29 cellular contexts compared by ENCODE assay signal in genomic region chr10:59870152-59870551, GRCh38. TPM values are rescaled to one million over a fixed set of nuclear protein-coding genes. Genes with fewer than 3 reads are reported as not detected.
DNase-seq lines count a peak whose midpoint lies in the region; ATAC-seq, FAIRE-seq and TF ChIP-seq lines count a peak whose summit lies in the region.
"Had no signal": no experiment of that assay in that cellular context is flagged by ENCODE, and none has a peak within 500 bp of the region (broad histone marks: within the 10 kb centered on the region; RNA-seq: fewer than 3 reads in every experiment).

No MANE protein-coding gene starts in this region.

- H3K4me2 ChIP-seq in K562 (ENCODE audit: insufficient read depth, low read length), result no peak overlapping the region
- H3K4me2 ChIP-seq: KMS-11 had no signal

- no peak for TF ChIP-seq CTCF in K562 (IDR thresholded peaks at IDR 0.05 in 2 of 3, conservative IDR thresholded peaks at IDR 0.05 in 1 of 3; ENCODE audit: insufficient read depth in 2 of 3, low read depth in 1 of 3, low read length in 3 of 3)

- no peaks in the 10 kb centered on the region for H3K36me3 ChIP-seq in K562 (ENCODE audit: control insufficient read depth, insufficient read depth, low read length)
- H3K36me3 ChIP-seq in stomach smooth muscle (ENCODE audit: control insufficient read depth in 2 of 2, insufficient read depth in 2 of 2, low read length in 2 of 2), result no peaks in the 10 kb centered on the region
- H3K36me3 ChIP-seq: lower lobe of right lung, ovary, tibial nerve had no signal

- H3K4me3 Mint-ChIP-seq in activated CD4-positive, alpha-beta T cell treated with anti-CD3 and anti-CD28 coated beads for 36 hours, result no peak overlapping the region
- H3K4me3 Mint-ChIP-seq: nephron progenitor cell had no signal

- POLR2A ChIA-PET in activated CD4-positive, alpha-beta T cell treated with anti-CD3 and anti-CD28 coated beads for 36 hours (lab: Charles Lee), result interaction anchor here (0.7 to 1.1 kb wide), 2 partner anchors 35 to 36 kb away, joined by 3 read pairs; partner anchors contain the start of gene CCDC6
- POLR2A ChIA-PET in K562 (lab: Yijun Ruan, JAX), result interaction anchor here (0.6 to 1.0 kb wide), 2 partner anchors 18 to 982 kb away, joined by 3 read pairs; no protein-coding TSS in a partner anchor

- in situ Hi-C loops in K562 (cut with MboI), result no loop called here

- CTCF ChIA-PET in activated CD4-positive, alpha-beta T cell treated with anti-CD3 and anti-CD28 coated beads for 36 hours (lab: Charles Lee), result interaction anchor here (0.6 to 2.0 kb wide), 4 partner anchors 9 to 54 kb away, joined by 3 to 6 read pairs (median 4); partner anchors contain the start of gene CCDC6
- CTCF ChIA-PET in K562 (lab: Yijun Ruan, JAX; ENCODE audit: low intra/inter-chr PET ratio), result no interaction called here

- WGBS in K562 (ENCODE audit: insufficient coverage, low coverage, missing lambda C conversion rate), result 79% methylated on average over 4 of the region's 4 CpGs

- peaks cover 6% of the 10 kb centered on the region for H3K9me1 ChIP-seq in K562 (ENCODE audit: control insufficient read depth, insufficient read depth, low read length)

- H3K9me3 ChIP-seq in K562 (replicated peaks; ENCODE audit: control insufficient read depth, insufficient read depth, low read depth, low read length) (no peaks in the 10 kb centered on the region), stomach smooth muscle (ENCODE audit: control insufficient read depth in 2 of 2, low read length in 2 of 2) (no peaks in the 10 kb centered on the region)
- H3K9me3 ChIP-seq: lower lobe of right lung, mucosa of descending colon, ovary, tibial nerve had no signal

- FAIRE-seq in K562 (lab: Jason Lieb, UNC), result no peak
- FAIRE-seq: TTC549 had no signal

- no peak overlapping the region for H3K9ac ChIP-seq in K562 (ENCODE audit: insufficient read depth in 1 of 2, low read depth in 2 of 2, low read length in 2 of 2)
- H3K9ac ChIP-seq in stomach smooth muscle (ENCODE audit: low read length in 2 of 2), result no peak overlapping the region
- H3K9ac ChIP-seq: KMS-11 had no signal

- intact Hi-C loops in activated CD4-positive, alpha-beta T cell treated with anti-CD3 and anti-CD28 coated beads for 36 hours (cut with DNase I, micrococcal nuclease), result loop anchor here in 1 of 2 experiments (10.0 kb wide), 1 partner anchor 705 kb away; no protein-coding TSS in a partner anchor
- intact Hi-C loops in K562 (cut with micrococcal nuclease) (no loop called here), posterior vena cava (cut with DNase I) (no loop called here)

- H3K4me1 Mint-ChIP-seq in activated CD4-positive, alpha-beta T cell treated with anti-CD3 and anti-CD28 coated beads for 36 hours, result peaks cover 80% of the 10 kb centered on the region

- no peak for TF ChIP-seq EP300 in K562 (IDR thresholded peaks at IDR 0.05; ENCODE audit: low read length)

- peak; percentile 77 for ATAC-seq in activated CD4-positive, alpha-beta T cell treated with anti-CD3 and anti-CD28 coated beads for 36 hours
- peak; percentile 34 for ATAC-seq in K562
- ATAC-seq in GM21360 (IDR thresholded peaks at IDR 0.05; ENCODE audit: unreplicated experiment), result no peak
- ATAC-seq: lower lobe of right lung, mucosa of descending colon, Panc1, right cardiac atrium had no signal

- H4K20me1 ChIP-seq in K562 (replicated peaks; ENCODE audit: control insufficient read depth, insufficient read depth, low read length), result peaks cover 23% of the 10 kb centered on the region

- no TSS peak for BruUV-seq in K562 (replicated peaks; lab: Mats Ljungman, UMichigan)

- H3K79me2 ChIP-seq in K562 (ENCODE audit: control insufficient read depth, insufficient read depth, low read length), result peaks cover 91% of the 10 kb centered on the region

- H3K27ac ChIP-seq in K562 (ENCODE audit: extremely low read depth, low read depth, low read length), result no peak overlapping the region
- peak overlapping the region; percentile 31 for H3K27ac ChIP-seq in stomach smooth muscle (ENCODE audit: low read length)
- H3K27ac ChIP-seq: KMS-11, lower lobe of right lung, ovary, tibial nerve had no signal

- peak overlapping the region; percentile 62 for H3K27ac Mint-ChIP-seq in activated CD4-positive, alpha-beta T cell treated with anti-CD3 and anti-CD28 coated beads for 36 hours
- H3K27ac Mint-ChIP-seq: nephron progenitor cell had no signal

- H3K4me1 ChIP-seq in K562 (replicated peaks in 1 of 2; ENCODE audit: control insufficient read depth in 2 of 2, insufficient read depth in 2 of 2, low read length in 2 of 2), result peaks cover 3 to 54% of the 10 kb centered on the region in 2 experiments; a peak in 4 of 5 replicates
- H3K4me1 ChIP-seq in stomach smooth muscle (ENCODE audit: control insufficient read depth, insufficient read depth, low read length), result peaks cover 32% of the 10 kb centered on the region

- H3K9me3 Mint-ChIP-seq in activated CD4-positive, alpha-beta T cell treated with anti-CD3 and anti-CD28 coated beads for 36 hours (ENCODE audit: low read depth), result no peaks in the 10 kb centered on the region
- H3K9me3 Mint-ChIP-seq: nephron progenitor cell had no signal

- no peak for TF ChIP-seq RAD21 in K562 (CRISPR knock-in tag; conservative IDR thresholded peaks at IDR 0.05 in 1 of 2, IDR thresholded peaks at IDR 0.05 in 1 of 2)

- H3K27me3 ChIP-seq in K562 (ENCODE audit: control insufficient read depth in 2 of 2, insufficient read depth in 2 of 2, low read length in 2 of 2) (no peaks in the 10 kb centered on the region), stomach smooth muscle (ENCODE audit: control insufficient read depth in 1 of 2, insufficient read depth in 2 of 2, low read length in 2 of 2) (no peaks in the 10 kb centered on the region)
- H3K27me3 ChIP-seq: ovary, tibial nerve had no signal

- no peak overlapping the region for H2AFZ ChIP-seq in K562 (ENCODE audit: low read depth, low read length)

- peaks cover 14% of the 10 kb centered on the region for H3K36me3 Mint-ChIP-seq in activated CD4-positive, alpha-beta T cell treated with anti-CD3 and anti-CD28 coated beads for 36 hours (ENCODE audit: low read depth)

- no peak for TF ChIP-seq POLR2A in K562 (conservative IDR thresholded peaks at IDR 0.05)

- no peaks in the 10 kb centered on the region for H3K27me3 Mint-ChIP-seq in activated CD4-positive, alpha-beta T cell treated with anti-CD3 and anti-CD28 coated beads for 36 hours

- peak; percentile 24 for DNase-seq in activated CD4-positive, alpha-beta T cell treated with anti-CD3 and anti-CD28 coated beads for 36 hours
- DNase-seq in activated CD4-positive, alpha-beta T cell treated with anti-CD3 and anti-CD28 coated beads, Interleukin-2, amount 50 U/mL, for 1 hour, result no peak
- DNase-seq in NCI-H2171 (lab: John Stamatoyannopoulos, UW), result peak; percentile 35
- no peak for DNase-seq in K562 (ENCODE audit: extremely low read depth in 1 of 4, low spot score in 3 of 4)
- DNase-seq in posterior vena cava (ENCODE audit: low spot score), result no peak
- no peak for DNase-seq in CD1c-positive myeloid dendritic cell (ENCODE audit: extremely low spot score)
- DNase-seq: activated CD8-positive, alpha-beta memory T cell treated with anti-CD3 and anti-CD28 coated beads, Interleukin-2, amount 50 U/mL, for 48 hours; dermis blood vessel endothelial cell; DMS79; GF-D8; GOT3; kidney glomerular epithelial cell; lower lobe of right lung; mucosa of descending colon; NCI-H1436 treated with DMSO at 0.1 percent for 48 hours; NCI-H526 treated with DMSO at 0.1 percent for 48 hours; nephron progenitor cell; ovary; right cardiac atrium; SHP77 treated with DMSO at 0.1 percent for 48 hours; stimulated activated CD4-positive, alpha-beta T cell treated with anti-CD3 and anti-CD28 coated beads, Interleukin-4, amount 100 ng/mL, for 24 hours; stimulated activated naive CD4-positive, alpha-beta T cell treated with Interleukin-2 at 50 U/mL for 16 hours; SW 1271 had no signal

- H3K4me3 ChIP-seq in K562 (no peak overlapping the region), stomach smooth muscle (ENCODE audit: low read length in 2 of 2) (no peak overlapping the region)
- H3K4me3 ChIP-seq: lower lobe of right lung, mucosa of descending colon, ovary, tibial nerve had no signal

TF ChIP-seq in K562, 482 proteins besides CTCF, POLR2A, EP300 and RAD21 (continues in another document):
- TF ChIP-seq EGR1 (conservative IDR thresholded peaks at IDR 0.05), result peak; percentile 60; the same call in 1 of the 2 replicates

RNA-seq across cellular contexts. Expression of gene CCDC6, which starts 36.2 kb away (rescaled TPM):
- total RNA-seq in activated CD4-positive, alpha-beta T cell treated with anti-CD3 and anti-CD28 coated beads for 36 hours, result 10 to 100 TPM; 49.7 to 53.0 TPM
- 10.1 and 39.9 TPM in 2 replicates for total RNA-seq in K562 (2011; cell fraction: chromatin; rRNA removed; ENCODE audit: low replicate concordance)
- 6.3 and 11.8 TPM in 2 replicates for total RNA-seq in K562 (2011; cell fraction: nucleolus; rRNA removed)
- total RNA-seq in K562 (2011; cell fraction: nucleoplasm; rRNA removed), result 20.5 and 31.5 TPM in 2 replicates
- total RNA-seq in K562 (2014; rRNA removed) (13.4 and 15.9 TPM in 2 replicates), K562 (2014; rRNA removed; fragmentation: Illumina TruSeq; extraction: Trizol) (22.6 and 24.1 TPM in 2 replicates), K562 (2015; rRNA removed; fragmentation: Illumina TruSeq; extraction: Trizol) (20.6 and 20.9 TPM in 2 replicates), K562 (2021) (41.0 and 42.4 TPM in 2 replicates), posterior vena cava (10 to 100 TPM; 60.4 to 64.3 TPM)
- polyA plus RNA-seq in K562 (2011; rRNA removed) (21.9 and 23.4 TPM in 2 replicates), K562 (2014; fragmentation: Illumina TruSeq; extraction: Trizol) (22.7 and 27.8 TPM in 2 replicates), K562 (2014; fragmentation: Nextera tagmentation; extraction: Ambion mirVana) (10 to 100 TPM; 10.4 to 12.7 TPM), K562 (2014; rRNA removed) (16.0 and 18.4 TPM in 2 replicates)
- 17.6 and 19.3 TPM in 2 replicates for polyA plus RNA-seq in K562 (2011; cell fraction: cytosol; rRNA removed)
- polyA plus RNA-seq in K562 (2011; cell fraction: nucleus; rRNA removed), result 11.8 and 16.6 TPM in 2 replicates
- polyA plus RNA-seq in K562 (2012), result 14.5 and 19.0 TPM in 2 replicates
- 54.4 and 56.6 TPM in 2 replicates for polyA minus RNA-seq in K562 (2011; rRNA and poly(A)+ RNA removed)
- 24.9 and 32.8 TPM in 2 replicates for polyA minus RNA-seq in K562 (2011; cell fraction: cytosol; rRNA and poly(A)+ RNA removed)
- polyA minus RNA-seq in K562 (2011; cell fraction: nucleus; rRNA and poly(A)+ RNA removed), result 14.0 and 25.5 TPM in 2 replicates

Comparison
In these comparisons a context has a peak if more than half of its experiments do, and no peak if none do; other contexts are left out.
1. DNase-seq: peak in activated CD4-positive, alpha-beta T cell treated with anti-CD3 and anti-CD28 coated beads for 36 hours (single experiment) and NCI-H2171 (single experiment); none in activated CD4-positive, alpha-beta T cell treated with anti-CD3 and anti-CD28 coated beads, Interleukin-2, amount 50 U/mL, for 1 hour (single experiment), K562 (0 of 4), posterior vena cava (single experiment) and CD1c-positive myeloid dendritic cell (single experiment).